25 cellular contexts compared by ENCODE assay signal in genomic region chr16:72956124-72957064, GRCh38.
"Had no signal": no experiment of that assay in that cellular context is flagged by ENCODE, and none has a peak within 500 bp of the region (broad histone marks: within the 10 kb centered on the region; RNA-seq: fewer than 3 reads in every experiment).

No MANE protein-coding gene starts in this region.

- H3K36me3 ChIP-seq: neutrophil, ovary had no signal

- H3K9me3 Mint-ChIP-seq: activated B cell treated with CpG ODN at 0.5 μM for 24 hours; activated CD8-positive, alpha-beta T cell treated with anti-CD3 and anti-CD28 coated beads for 36 hours; endodermal cell; stimulated activated naive CD8-positive, alpha-beta T cell treated with anti-CD3 and anti-CD28 coated beads, Interleukin-15, Interleukin-2, amounts not matched to agents 100 ng/mL and 50 ng/mL, for 24 hours had no signal

- H3K4me3 ChIP-seq: body of pancreas, cardiac muscle cell, ovary, thyroid gland had no signal

- ATAC-seq: activated CD8-positive, alpha-beta T cell treated with anti-CD3 and anti-CD28 coated beads for 36 hours; activated T-cell treated with anti-CD3 and anti-CD28 coated beads, Interleukin-2, amount 50 U/mL, for 4 hours; body of pancreas; esophagus mucosa; left ventricle myocardium superior; right cardiac atrium had no signal

- H3K9me3 ChIP-seq: body of pancreas, neutrophil, ovary, thyroid gland had no signal

- H3K27ac ChIP-seq: body of pancreas, cardiac muscle cell, neutrophil, ovary had no signal

- H3K36me3 Mint-ChIP-seq: activated naive CD8-positive, alpha-beta T cell had no signal

- H3K4me1 Mint-ChIP-seq: activated B cell treated with CpG ODN at 0.5 μM for 24 hours had no signal

- H3K27ac Mint-ChIP-seq: activated B cell treated with CpG ODN at 0.5 μM for 24 hours; activated CD8-positive, alpha-beta T cell treated with anti-CD3 and anti-CD28 coated beads for 36 hours; activated naive CD8-positive, alpha-beta T cell; endodermal cell; nephron progenitor cell; progenitor cell of endocrine pancreas; stimulated activated naive CD8-positive, alpha-beta T cell treated with anti-CD3 and anti-CD28 coated beads, Interleukin-15, Interleukin-2, amounts not matched to agents 100 ng/mL and 50 ng/mL, for 24 hours had no signal

- H3K27me3 Mint-ChIP-seq: activated B cell treated with CpG ODN at 0.5 μM for 24 hours; activated CD8-positive, alpha-beta T cell treated with anti-CD3 and anti-CD28 coated beads for 36 hours; activated naive CD8-positive, alpha-beta T cell; progenitor cell of endocrine pancreas; stimulated activated naive CD8-positive, alpha-beta T cell treated with anti-CD3 and anti-CD28 coated beads, Interleukin-15, Interleukin-2, amounts not matched to agents 100 ng/mL and 50 ng/mL, for 24 hours had no signal

- H3K27me3 ChIP-seq: body of pancreas, cardiac muscle cell, neutrophil, ovary, thyroid gland had no signal

- H3K4me3 Mint-ChIP-seq: activated B cell treated with CpG ODN at 0.5 μM for 24 hours; activated CD8-positive, alpha-beta T cell treated with anti-CD3 and anti-CD28 coated beads for 36 hours; activated naive CD8-positive, alpha-beta T cell; activated T-cell treated with anti-CD3 and anti-CD28 coated beads, Interleukin-2, amount 50 U/mL, for 4 hours; endodermal cell; nephron progenitor cell; stimulated activated naive CD8-positive, alpha-beta T cell treated with anti-CD3 and anti-CD28 coated beads, Interleukin-15, Interleukin-2, amounts not matched to agents 100 ng/mL and 50 ng/mL, for 24 hours had no signal

- DNase-seq: activated B cell treated with CpG ODN at 0.5 μM for 24 hours; activated CD4-positive, alpha-beta T cell treated with anti-CD3 and anti-CD28 coated beads, Interleukin-2, amount 50 U/mL, for 1 hour; activated CD8-positive, alpha-beta T cell treated with anti-CD3 and anti-CD28 coated beads for 36 hours; activated naive CD4-positive, alpha-beta T cell; activated T-cell treated with anti-CD3 and anti-CD28 coated beads, Interleukin-2, amount 50 U/mL, for 4 hours; anterior cingulate cortex; body of pancreas; endodermal cell; foreskin melanocyte; glutamatergic neuron; left ventricle myocardium superior; mammary epithelial cell; nephron progenitor cell; ovary; right cardiac atrium; stimulated activated CD4-positive, alpha-beta T cell treated with anti-CD3 and anti-CD28 coated beads, Interleukin-2, amount 100 ng/mL, for 48 hours; T-helper 2 cell; thyroid gland had no signal

- FAIRE-seq: islet of Langerhans had no signal
